Comparison of ENCODE assay signal across 21 cellular contexts in genomic region chr16:7449808-7450207, GRCh38.
DNase-seq lines count a peak whose midpoint lies in the region; ATAC-seq, FAIRE-seq and TF ChIP-seq lines count a peak whose summit lies in the region.
"Had no signal": no experiment of that assay in that cellular context is flagged by ENCODE, and none has a peak within 500 bp of the region (broad histone marks: within the 10 kb centered on the region; RNA-seq: fewer than 3 reads in every experiment).

No MANE protein-coding gene starts in this region.

- H3K27me3 ChIP-seq in H1 (replicated peaks in 1 of 4; ENCODE audit: control insufficient read depth in 3 of 4, extremely low read depth in 1 of 4, insufficient read depth in 3 of 4, low read length in 3 of 4): no peaks in the 10 kb centered on the region
- no peaks in the 10 kb centered on the region for H3K27me3 ChIP-seq in gastrocnemius medialis
- H3K27me3 ChIP-seq: BLaER1 treated with 17β-estradiol and CSF1 and Interleukin-3, amounts not matched to agents 10 nM and 100 nM had no signal

- H3K27me3 Mint-ChIP-seq in nephron progenitor cell (ENCODE audit: low read depth, poor library complexity): peaks cover 6% of the 10 kb centered on the region
- H3K27me3 Mint-ChIP-seq: B cell; CD4-positive, alpha-beta T cell had no signal

- TF ChIP-seq CTCF in H1 (IDR thresholded peaks at IDR 0.05; ENCODE audit: control extremely low read depth in 1 of 3, insufficient read depth in 1 of 3, low read depth in 1 of 3, low read length in 3 of 3) (no peak), nephron progenitor cell (IDR thresholded peaks at IDR 0.05) (no peak), gastrocnemius medialis (IDR thresholded peaks at IDR 0.05 in 4 of 5, conservative IDR thresholded peaks at IDR 0.05 in 1 of 5) (no peak)

- no peak overlapping the region for H4K8ac ChIP-seq in H1 (ENCODE audit: extremely low read depth, insufficient read depth, low read length)

- no peak for TF ChIP-seq RAD21 in H1 (IDR thresholded peaks at IDR 0.05 in 1 of 2, conservative IDR thresholded peaks at IDR 0.05 in 1 of 2; ENCODE audit: low read depth in 2 of 2, low read length in 2 of 2)

- no peak overlapping the region for H3K4ac ChIP-seq in H1 (replicated peaks; ENCODE audit: insufficient read length, low read depth, low read length)

- CTCF ChIA-PET in H1 (lab: Charles Lee; ENCODE audit: partially characterized antibody): no interaction called here

- no peak overlapping the region for H3K9ac ChIP-seq in H1 (replicated peaks in 1 of 4; ENCODE audit: extremely low read depth in 1 of 4, low read depth in 3 of 4, low read length in 3 of 4)
- H3K9ac ChIP-seq: BLaER1 treated with 17β-estradiol and CSF1 and Interleukin-3, amounts not matched to agents 10 nM and 100 nM had no signal

- peaks cover 48% of the 10 kb centered on the region for H3K4me1 Mint-ChIP-seq in nephron progenitor cell
- H3K4me1 Mint-ChIP-seq: B cell had no signal

- no peak overlapping the region for H3K18ac ChIP-seq in H1 (ENCODE audit: extremely low read depth, low read length)

- H4K91ac ChIP-seq in H1 (replicated peaks; ENCODE audit: insufficient read length, low read length): no peak overlapping the region

- intact Hi-C loops in gastrocnemius medialis (cut with DNase I; ENCODE audit: low total_unique reads): loop anchor here (2.0 to 5.0 kb wide), 3 partner anchors 45 to 127 kb away; no protein-coding TSS in a partner anchor

- no peaks in the 10 kb centered on the region for H3K79me1 ChIP-seq in H1 (ENCODE audit: low read depth, low read length)

- H3K23ac ChIP-seq in H1 (ENCODE audit: insufficient read length): no peak overlapping the region

- H2BK120ac ChIP-seq in H1 (replicated peaks; ENCODE audit: low read depth, low read length): no peak overlapping the region

- no peak overlapping the region for H2BK15ac ChIP-seq in H1 (ENCODE audit: low read length)

- H3K9me3 ChIP-seq in H1 (ENCODE audit: insufficient read depth in 2 of 2, low read depth in 1 of 2, low read length in 1 of 2) (no peaks in the 10 kb centered on the region), gastrocnemius medialis (no peaks in the 10 kb centered on the region)
- H3K9me3 ChIP-seq: A549; BLaER1 treated with 17β-estradiol and CSF1 and Interleukin-3, amounts not matched to agents 10 nM and 100 nM; Caco-2 had no signal

- in situ Hi-C loops in gastrocnemius medialis (cut with MboI; ENCODE audit: low sequenced_read_pairs in 4 of 4): no loop called here

- TF ChIP-seq EP300 in H1 (IDR thresholded peaks at IDR 0.05; ENCODE audit: borderline replicate concordance in 1 of 2, low read depth in 2 of 2, low read length in 2 of 2): no peak

- H3K36me3 Mint-ChIP-seq in nephron progenitor cell (ENCODE audit: low read depth): peaks cover 4% of the 10 kb centered on the region
- H3K36me3 Mint-ChIP-seq: CD8-positive, alpha-beta T cell had no signal

- TF ChIP-seq POLR2A in H1 (IDR thresholded peaks at IDR 0.05; ENCODE audit: control extremely low read depth in 1 of 2, low read depth in 2 of 2, low read length in 2 of 2) (no peak), gastrocnemius medialis (IDR thresholded peaks at IDR 0.05) (no peak)

- no peak overlapping the region for H3K56ac ChIP-seq in H1 (replicated peaks; ENCODE audit: insufficient read length, low read depth, low read length)

- H3K4me3 Mint-ChIP-seq in nephron progenitor cell: no peak overlapping the region
- H3K4me3 Mint-ChIP-seq: B cell; CD4-positive, alpha-beta T cell; CD8-positive, alpha-beta T cell had no signal

- H2BK12ac ChIP-seq in H1 (ENCODE audit: low read depth, low read length): no peak overlapping the region

- no peak overlapping the region for H3K4me3 ChIP-seq in H1 (ENCODE audit: extremely low read depth in 1 of 4, insufficient read depth in 2 of 4, low read depth in 3 of 4, low read length in 4 of 4)
- H3K4me3 ChIP-seq in gastrocnemius medialis: no peak overlapping the region
- H3K4me3 ChIP-seq: A549; BLaER1 treated with 17β-estradiol and CSF1 and Interleukin-3, amounts not matched to agents 10 nM and 100 nM had no signal

- no peak overlapping the region for H3K14ac ChIP-seq in H1 (ENCODE audit: insufficient read length)

- H4K5ac ChIP-seq in H1 (ENCODE audit: insufficient read length, low read depth, low read length): no peak overlapping the region

- no peak overlapping the region for H2AK5ac ChIP-seq in H1 (ENCODE audit: low read depth, low read length)

- H2BK5ac ChIP-seq in H1 (ENCODE audit: low read depth, low read length): no peak overlapping the region

- H3K4me2 ChIP-seq in H1 (ENCODE audit: insufficient read depth in 1 of 2, low read depth in 2 of 2, low read length in 2 of 2): no peak overlapping the region
- H3K4me2 ChIP-seq: A549; BLaER1 treated with 17β-estradiol and CSF1 and Interleukin-3, amounts not matched to agents 10 nM and 100 nM had no signal

- 0 out of 2 replicates have a peak overlapping the region, but pooled peaks have one; percentile 55 for H2BK20ac ChIP-seq in H1 (ENCODE audit: low read length)

- DNase-seq in H1 (ENCODE audit: low read depth in 1 of 2, low spot score in 2 of 2) (no peak), nephron progenitor cell (no peak), gastrocnemius medialis (peak; percentile 74 to 89), NCI-H748 (lab: John Stamatoyannopoulos, UW; ENCODE audit: unreplicated experiment) (no peak), ureter (ENCODE audit: low spot score) (no peak), cerebellar nuclear complex (lab: John Stamatoyannopoulos, UW) (no peak)
- DNase-seq: AML-193; Caco-2; Calu3; CD4-positive, alpha-beta T cell; CD8-positive, alpha-beta T cell; GF-D8 had no signal

- ATAC-seq in gastrocnemius medialis: peak; percentile 85 to 89
- ATAC-seq: A549; CD8-positive, alpha-beta T cell had no signal

- H3K4me1 ChIP-seq in H1 (replicated peaks in 1 of 4; ENCODE audit: control insufficient read depth in 3 of 4, insufficient read depth in 4 of 4, low read length in 3 of 4) (peaks cover 0 to 6% (median 2%) of the 10 kb centered on the region in 4 experiments; a peak in 3 of 7 replicates), gastrocnemius medialis (peaks cover 22 to 39% of the 10 kb centered on the region in 2 donors)
- H3K4me1 ChIP-seq: A549; BLaER1 treated with 17β-estradiol and CSF1 and Interleukin-3, amounts not matched to agents 10 nM and 100 nM; Caco-2 had no signal

- H3K27ac ChIP-seq in H1 (ENCODE audit: low read depth, low read length) (no peak overlapping the region), gastrocnemius medialis (peak overlapping the region; percentile 77 to 92 (median 86))
- H3K27ac ChIP-seq: 22Rv1; A549; BLaER1 treated with 17β-estradiol and CSF1 and Interleukin-3, amounts not matched to agents 10 nM and 100 nM; C4-2B had no signal

- no peak for FAIRE-seq in H1 (lab: Jason Lieb, UNC)
- FAIRE-seq: A549, D721Med, G401.6, GM12891, GM19239 had no signal

- no peaks in the 10 kb centered on the region for H3K23me2 ChIP-seq in H1 (ENCODE audit: low read depth, low read length)

- H3K36me3 ChIP-seq in H1 (ENCODE audit: control insufficient read depth in 2 of 4, insufficient read depth in 4 of 4, low read length in 3 of 4): no peaks in the 10 kb centered on the region
- no peaks in the 10 kb centered on the region for H3K36me3 ChIP-seq in gastrocnemius medialis
- H3K36me3 ChIP-seq: BLaER1 treated with 17β-estradiol and CSF1 and Interleukin-3, amounts not matched to agents 10 nM and 100 nM had no signal

- H4K20me1 ChIP-seq in H1 (replicated peaks in 1 of 2; ENCODE audit: control insufficient read depth in 1 of 2, insufficient read depth in 2 of 2, low read length in 2 of 2): no peaks in the 10 kb centered on the region
- H4K20me1 ChIP-seq: BLaER1 treated with 17β-estradiol and CSF1 and Interleukin-3, amounts not matched to agents 10 nM and 100 nM had no signal

- peaks cover 6% of the 10 kb centered on the region for H3K9me3 Mint-ChIP-seq in nephron progenitor cell

- H3K79me2 ChIP-seq in H1 (ENCODE audit: control insufficient read depth in 1 of 2, insufficient read depth in 2 of 2, low read length in 2 of 2): no peaks in the 10 kb centered on the region

- POLR2A ChIA-PET in H1 (lab: Charles Lee; ENCODE audit: partially characterized antibody): no interaction called here

- peak overlapping the region; percentile 13 for H3K27ac Mint-ChIP-seq in nephron progenitor cell
- H3K27ac Mint-ChIP-seq: B cell; CD4-positive, alpha-beta T cell; CD8-positive, alpha-beta T cell had no signal

- WGBS in H1 (ENCODE audit: extremely low coverage in 1 of 2, insufficient coverage in 1 of 2, insufficient read length in 1 of 2, insufficient replicate concordance in 2 of 2, low coverage in 1 of 2, low lambda C conversion rate in 2 of 2, missing lambda C conversion rate in 1 of 2), 2 experiments: 84% methylated on average over 7 of the region's 7 CpGs; no CpG with 5 or more reads in 1 of the 2 experiments

- no peak overlapping the region for H2AFZ ChIP-seq in H1 (ENCODE audit: low read length)

TF ChIP-seq in H1, 55 proteins besides CTCF, POLR2A, EP300 and RAD21:
- TF ChIP-seq TEAD4 (IDR thresholded peaks at IDR 0.05; ENCODE audit: low read depth, low read length): no peak
- no peak for TF ChIP-seq POU5F1 (IDR thresholded peaks at IDR 0.05; ENCODE audit: low read depth, low read length)
- TF ChIP-seq CHD1 (IDR thresholded peaks at IDR 0.05; ENCODE audit: low read depth, low read length): no peak
- no peak for TF ChIP-seq PHF8 (conservative IDR thresholded peaks at IDR 0.05; ENCODE audit: low read depth, low read length)
- TF ChIP-seq MAFK (IDR thresholded peaks at IDR 0.05; ENCODE audit: low read depth, low read length): no peak
- TF ChIP-seq SP2 (IDR thresholded peaks at IDR 0.05; ENCODE audit: low read length): no peak
- TF ChIP-seq CBX5 (IDR thresholded peaks at IDR 0.05; ENCODE audit: low read depth, low read length): no peak
- TF ChIP-seq SIN3A (conservative IDR thresholded peaks at IDR 0.05 in 1 of 2, IDR thresholded peaks at IDR 0.05 in 1 of 2; ENCODE audit: low read depth in 1 of 2, low read length in 2 of 2): no peak
- no peak for TF ChIP-seq SUZ12 (IDR thresholded peaks at IDR 0.05; ENCODE audit: low read length)
- TF ChIP-seq POLR2AphosphoS5 (IDR thresholded peaks at IDR 0.05; ENCODE audit: low read depth, low read length): no peak
- TF ChIP-seq YY1 (IDR thresholded peaks at IDR 0.05; ENCODE audit: low read depth, low read length): no peak
- no peak for TF ChIP-seq TAF7 (optimal IDR thresholded peaks at IDR 0.05; ENCODE audit: borderline replicate concordance, low read depth, low read length)
- no peak for TF ChIP-seq ASH2L (IDR thresholded peaks at IDR 0.05; ENCODE audit: low read length)
- TF ChIP-seq MAX (IDR thresholded peaks at IDR 0.05): no peak

Comparison
In these comparisons a context has a peak if more than half of its experiments do, and no peak if none do; other contexts are left out.
1. DNase-seq: peak in gastrocnemius medialis (2 of 2); none in H1 (0 of 2), nephron progenitor cell (single experiment), NCI-H748 (single experiment), ureter (single experiment) and cerebellar nuclear complex (0 of 2).